In genomic region chr20:47306095-47306494, GRCh38 we compare ENCODE assay signal across 23 cellular contexts. TPM values are rescaled to one million over a fixed set of nuclear protein-coding genes. Genes with fewer than 3 reads are reported as not detected.
DNase-seq lines count a peak whose midpoint lies in the region; ATAC-seq, FAIRE-seq and TF ChIP-seq lines count a peak whose summit lies in the region.
"Had no signal": no experiment of that assay in that cellular context is flagged by ENCODE, and none has a peak within 500 bp of the region (broad histone marks: within the 10 kb centered on the region; RNA-seq: fewer than 3 reads in every experiment).

No MANE protein-coding gene starts in this region.

- H3K27ac Mint-ChIP-seq in GM23338 = peak overlapping the region; percentile 59; the same call in 1 of the 2 replicates
- H3K27ac Mint-ChIP-seq in activated naive CD8-positive, alpha-beta T cell treated with anti-CD3 and anti-CD28 coated beads for 36 hours = peak overlapping the region; percentile 52
- peak overlapping the region; percentile 45 for H3K27ac Mint-ChIP-seq in nephron progenitor cell

- no peak overlapping the region for H3K4me3 Mint-ChIP-seq in GM23338
- H3K4me3 Mint-ChIP-seq in activated naive CD8-positive, alpha-beta T cell treated with anti-CD3 and anti-CD28 coated beads for 36 hours = no peak overlapping the region
- no peak overlapping the region for H3K4me3 Mint-ChIP-seq in nephron progenitor cell
- H3K4me3 Mint-ChIP-seq: activated CD4-positive, alpha-beta T cell treated with anti-CD3 and anti-CD28 coated beads, Interleukin-2, amount 10 ng/mL, durations not matched to agents 7 days and 5 days; HFFc6; nephron had no signal

- no peak for TF ChIP-seq CTCF in GM23338 (conservative IDR thresholded peaks at IDR 0.05; ENCODE audit: low read depth in 2 of 2)
- no peak for TF ChIP-seq CTCF in nephron progenitor cell (IDR thresholded peaks at IDR 0.05)
- no peak for TF ChIP-seq CTCF in kidney (IDR thresholded peaks at IDR 0.05; ENCODE audit: borderline replicate concordance, extremely low read depth, insufficient read depth)

- H3K36me3 Mint-ChIP-seq in GM23338 (ENCODE audit: low read depth) = peaks cover 89% of the 10 kb centered on the region
- peaks cover 24% of the 10 kb centered on the region for H3K36me3 Mint-ChIP-seq in activated naive CD8-positive, alpha-beta T cell treated with anti-CD3 and anti-CD28 coated beads for 36 hours
- H3K36me3 Mint-ChIP-seq in nephron progenitor cell (ENCODE audit: low read depth) = peaks cover 56% of the 10 kb centered on the region

- DNase-seq in GM23338 (ENCODE audit: low spot score) (no peak), nephron progenitor cell (no peak), NCI-H510A (lab: John Stamatoyannopoulos, UW) (no peak), kidney (no peak), GF-D8 (lab: John Stamatoyannopoulos, UW) (no peak)
- no peak for DNase-seq in activated naive CD8-positive, alpha-beta T cell treated with anti-CD3 and anti-CD28 coated beads for 36 hours
- DNase-seq: activated CD4-positive, alpha-beta T cell treated with anti-CD3 and anti-CD28 coated beads, Interleukin-2, amount 10 ng/mL, durations not matched to agents 7 days and 5 days; activated effector memory CD4-positive, alpha-beta T cell treated with anti-CD3 and anti-CD28 coated beads, Interleukin-2, amount 50 U/mL, for 16 hours; brain microvascular endothelial cell; GM23248; HFFc6; KG1; MG63; NCI-H1105 treated with DMSO at 0.1 percent for 48 hours; NCI-H2081; NCI-H2227 treated with DMSO at 0.1 percent for 48 hours; stimulated activated CD4-positive, alpha-beta T cell treated with anti-CD3 and anti-CD28 coated beads, Interleukin-15, amount 100 ng/mL, for 24 hours; stimulated activated naive CD4-positive, alpha-beta T cell had no signal

- no peak overlapping the region for H3K4me2 ChIP-seq in GM23338

- H3K79me2 ChIP-seq in ACC112 (ENCODE audit: control insufficient read depth, insufficient read depth, low read length, unreplicated experiment) (peaks cover 11% of the 10 kb centered on the region), GM23338 (replicated peaks; ENCODE audit: insufficient read depth) (peaks cover 100% of the 10 kb centered on the region)

- no peaks in the 10 kb centered on the region for H3K9me2 ChIP-seq in GM23338 (ENCODE audit: insufficient read depth)

- H2AFZ ChIP-seq in ACC112 (ENCODE audit: low read length, unreplicated experiment) = no peak overlapping the region
- H2AFZ ChIP-seq in GM23338 = no peak overlapping the region
- H2AFZ ChIP-seq: GM23248 had no signal

- H3K9ac ChIP-seq in kidney (ENCODE audit: low read length in 2 of 2) = no peak overlapping the region
- H3K9ac ChIP-seq: GM23248 had no signal

- no peaks in the 10 kb centered on the region for H3K4me1 ChIP-seq in ACC112 (ENCODE audit: control insufficient read depth, insufficient read depth, low read length, unreplicated experiment)
- peaks cover 39% of the 10 kb centered on the region for H3K4me1 ChIP-seq in GM23338 (ENCODE audit: insufficient read depth)
- peaks cover 7 to 14% of the 10 kb centered on the region in 2 donors for H3K4me1 ChIP-seq in kidney (ENCODE audit: control insufficient read depth in 1 of 2, insufficient read depth in 1 of 2, low read depth in 1 of 2, low read length in 2 of 2)

- H3K27me3 ChIP-seq in ACC112 (ENCODE audit: insufficient read depth, low read length) = no peaks in the 10 kb centered on the region
- no peaks in the 10 kb centered on the region for H3K27me3 ChIP-seq in GM23338 (ENCODE audit: insufficient read depth)
- H3K27me3 ChIP-seq: brain microvascular endothelial cell, MG63 had no signal

- peaks cover 14% of the 10 kb centered on the region for H3F3A ChIP-seq in GM23338 (replicated peaks; ENCODE audit: low read depth)

- no peak overlapping the region for H3K4me3 ChIP-seq in ACC112 (ENCODE audit: low read depth, low read length)
- H3K4me3 ChIP-seq in GM23338 = no peak overlapping the region
- H3K4me3 ChIP-seq in kidney (ENCODE audit: low read length in 2 of 2) = no peak overlapping the region
- H3K4me3 ChIP-seq: GM12878, GM23248, MG63 had no signal

- intact Hi-C loops in kidney (cut with DNase I) = no loop called here

- H3K27me3 Mint-ChIP-seq in GM23338 (ENCODE audit: insufficient read depth, low read depth, poor library complexity) (peaks cover 24% of the 10 kb centered on the region), nephron progenitor cell (ENCODE audit: low read depth, poor library complexity) (no peaks in the 10 kb centered on the region)
- H3K27me3 Mint-ChIP-seq in activated naive CD8-positive, alpha-beta T cell treated with anti-CD3 and anti-CD28 coated beads for 36 hours = no peaks in the 10 kb centered on the region
- H3K27me3 Mint-ChIP-seq: activated CD4-positive, alpha-beta T cell treated with anti-CD3 and anti-CD28 coated beads, Interleukin-2, amount 10 ng/mL, durations not matched to agents 7 days and 5 days had no signal

- peaks cover 50% of the 10 kb centered on the region for H3K4me1 Mint-ChIP-seq in GM23338
- peaks cover 32% of the 10 kb centered on the region for H3K4me1 Mint-ChIP-seq in activated naive CD8-positive, alpha-beta T cell treated with anti-CD3 and anti-CD28 coated beads for 36 hours
- peaks cover 17% of the 10 kb centered on the region for H3K4me1 Mint-ChIP-seq in nephron progenitor cell

- peaks cover 8% of the 10 kb centered on the region for H4K20me1 ChIP-seq in GM23338 (replicated peaks; ENCODE audit: insufficient read depth)

- FAIRE-seq in kidney (lab: Jason Lieb, UNC) = no peak
- FAIRE-seq: GM12878, islet of Langerhans had no signal

- H3K27ac ChIP-seq in ACC112 (ENCODE audit: low read depth, low read length) = 0 out of 2 replicates have a peak overlapping the region, but pooled peaks have one; percentile 11
- H3K27ac ChIP-seq in GM23338 (ENCODE audit: low read depth) = peak overlapping the region; percentile 88
- H3K27ac ChIP-seq in kidney (ENCODE audit: low read depth in 2 of 2, low read length in 2 of 2) = no peak overlapping the region
- H3K27ac ChIP-seq: brain microvascular endothelial cell, GM23248 had no signal

- no peak for ATAC-seq in GM23338
- no peak for ATAC-seq in GM18868 (IDR thresholded peaks at IDR 0.05; ENCODE audit: unreplicated experiment)
- ATAC-seq: GM12878 had no signal

- H3K9me3 Mint-ChIP-seq in GM23338 (no peaks in the 10 kb centered on the region; the same call in 2 of the 3 replicates), nephron progenitor cell (no peaks in the 10 kb centered on the region)
- H3K9me3 Mint-ChIP-seq in activated naive CD8-positive, alpha-beta T cell treated with anti-CD3 and anti-CD28 coated beads for 36 hours = no peaks in the 10 kb centered on the region
- H3K9me3 Mint-ChIP-seq: activated CD4-positive, alpha-beta T cell treated with anti-CD3 and anti-CD28 coated beads, Interleukin-2, amount 10 ng/mL, durations not matched to agents 7 days and 5 days; HFFc6; nephron had no signal

- H3K36me3 ChIP-seq in ACC112 (ENCODE audit: insufficient read depth, low read length) = peaks cover 26% of the 10 kb centered on the region
- H3K36me3 ChIP-seq in GM23338 (ENCODE audit: insufficient read depth) = peaks cover 28% of the 10 kb centered on the region
- H3K36me3 ChIP-seq in kidney (ENCODE audit: control insufficient read depth in 1 of 2, insufficient read depth in 2 of 2, low read length in 2 of 2) = peaks cover 4 to 17% of the 10 kb centered on the region in 2 donors

- H3K9me3 ChIP-seq in kidney (ENCODE audit: control insufficient read depth in 1 of 2, low read length in 2 of 2) = no peaks in the 10 kb centered on the region
- H3K9me3 ChIP-seq: MG63 had no signal

TF ChIP-seq in GM23338, 12 proteins besides CTCF, POLR2A, EP300 and RAD21 (continues in another document):
- TF ChIP-seq ZNF114 (CRISPR knock-in tag; IDR thresholded peaks at IDR 0.05) = no peak

RNA-seq across cellular contexts. Expression of gene ZMYND8, which starts 50.4 kb away (rescaled TPM):
- total RNA-seq in GM23338 (2014; rRNA removed; shearing (Covaris generic)) = 64.2 and 70.9 TPM in 2 replicates
- polyA plus RNA-seq in GM23338 (2016; fragmentation: Nextera tagmentation; extraction: Ambion mirVana) (122 and 128 TPM in 2 replicates), kidney (ENCODE audit: insufficient read depth, low read depth, low replicate concordance) (10.5 TPM)
- total RNA-seq in activated naive CD8-positive, alpha-beta T cell treated with anti-CD3 and anti-CD28 coated beads for 36 hours = 10 to 100 TPM; 28.8 to 29.8 TPM
- 37.5 TPM for total RNA-seq in kidney

Comparison
In these comparisons a context has a peak if more than half of its experiments do, and no peak if none do; other contexts are left out.
1. H3K27ac ChIP-seq: peak in ACC112 (single experiment) and GM23338 (single experiment); none in kidney (0 of 2).
2. Peak in every context shown above with its lines, with median percentiles within 50 percentile points of each other: H3K27ac Mint-ChIP-seq.